Comparison of ENCODE assay signal across 1 cellular context in the genomic region with DNA sequence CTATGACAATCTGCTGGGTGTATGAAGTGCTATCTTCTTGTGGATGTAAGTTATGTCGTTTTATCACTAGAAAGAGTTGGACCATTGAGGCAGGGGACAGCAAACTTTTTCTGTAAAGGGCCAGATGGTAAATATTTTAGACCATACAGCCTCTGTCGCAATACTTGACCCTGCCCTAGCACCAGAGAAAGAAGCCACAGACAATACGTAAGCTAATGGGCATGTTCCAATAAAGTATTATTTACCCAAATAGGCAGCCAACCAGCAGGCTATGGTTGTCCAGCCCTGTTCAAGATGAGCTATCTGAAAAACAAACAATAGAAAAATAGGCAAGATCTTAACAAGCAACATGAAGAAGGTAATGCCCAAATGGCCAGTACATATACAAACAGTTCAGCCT.
A peak's percentile ranks its signal among the peaks of the same experiment; 100 is the strongest.
TF ChIP-seq lines count a peak whose summit lies in the region.

No MANE protein-coding gene starts in this region.

TF ChIP-seq in IMR-90, 13 proteins besides CTCF, POLR2A, EP300 and RAD21:
- no peak for TF ChIP-seq BHLHE40 (IDR thresholded peaks at IDR 0.05; ENCODE audit: low read depth, low read length)
- peak; percentile 80 for TF ChIP-seq CEBPB (IDR thresholded peaks at IDR 0.05; ENCODE audit: low read depth, low read length)
- TF ChIP-seq, protein P1, sequence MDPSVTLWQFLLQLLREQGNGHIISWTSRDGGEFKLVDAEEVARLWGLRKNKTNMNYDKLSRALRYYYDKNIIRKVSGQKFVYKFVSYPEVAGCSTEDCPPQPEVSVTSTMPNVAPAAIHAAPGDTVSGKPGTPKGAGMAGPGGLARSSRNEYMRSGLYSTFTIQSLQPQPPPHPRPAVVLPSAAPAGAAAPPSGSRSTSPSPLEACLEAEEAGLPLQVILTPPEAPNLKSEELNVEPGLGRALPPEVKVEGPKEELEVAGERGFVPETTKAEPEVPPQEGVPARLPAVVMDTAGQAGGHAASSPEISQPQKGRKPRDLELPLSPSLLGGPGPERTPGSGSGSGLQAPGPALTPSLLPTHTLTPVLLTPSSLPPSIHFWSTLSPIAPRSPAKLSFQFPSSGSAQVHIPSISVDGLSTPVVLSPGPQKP (IDR thresholded peaks at IDR 0.05; ENCODE audit: borderline replicate concordance, low read depth, low read length) = no peak
- no peak for TF ChIP-seq NFE2L2 (IDR thresholded peaks at IDR 0.05; ENCODE audit: low read depth, low read length)
- TF ChIP-seq MAFK (IDR thresholded peaks at IDR 0.05; ENCODE audit: low read depth, low read length) = no peak
